In genomic region chr4:87057835-87058234, GRCh38 we compare ENCODE assay signal across 11 cellular contexts.
DNase-seq lines count a peak whose midpoint lies in the region; ATAC-seq and TF ChIP-seq lines count a peak whose summit lies in the region.
"Had no signal": no experiment of that assay in that cellular context is flagged by ENCODE, and none has a peak within 500 bp of the region (broad histone marks: within the 10 kb centered on the region; RNA-seq: fewer than 3 reads in every experiment).

No MANE protein-coding gene starts in this region.

- H3K9me3 ChIP-seq in hepatocyte (ENCODE audit: low read depth) = no peaks in the 10 kb centered on the region
- no peaks in the 10 kb centered on the region for H3K9me3 ChIP-seq in thyroid gland

- H3K27me3 ChIP-seq in hepatocyte (no peaks in the 10 kb centered on the region), thyroid gland (no peaks in the 10 kb centered on the region)

- no peak overlapping the region for H3K4me3 Mint-ChIP-seq in activated CD4-positive, alpha-beta T cell treated with anti-CD3 and anti-CD28 coated beads, Interleukin-2, amount 10 ng/mL, durations not matched to agents 24 days and 14 days
- no peak overlapping the region for H3K4me3 Mint-ChIP-seq in activated CD4-positive, alpha-beta T cell treated with anti-CD3 and anti-CD28 coated beads, Interleukin-2, amount 10 ng/mL, durations not matched to agents 7 days and 5 days
- no peak overlapping the region for H3K4me3 Mint-ChIP-seq in activated naive CD8-positive, alpha-beta T cell treated with anti-CD3 and anti-CD28 coated beads for 36 hours
- H3K4me3 Mint-ChIP-seq: memory B cell had no signal

- H3K27ac ChIP-seq in hepatocyte = peak overlapping the region; percentile 8
- peak overlapping the region; percentile 48 to 87 (median 85) for H3K27ac ChIP-seq in thyroid gland

- H3K4me3 ChIP-seq in hepatocyte (no peak overlapping the region), thyroid gland (replicated peaks in 1 of 3) (no peak overlapping the region)

- H3K27me3 Mint-ChIP-seq in activated CD4-positive, alpha-beta T cell treated with anti-CD3 and anti-CD28 coated beads, Interleukin-2, amount 10 ng/mL, durations not matched to agents 24 days and 14 days = no peaks in the 10 kb centered on the region
- no peaks in the 10 kb centered on the region for H3K27me3 Mint-ChIP-seq in activated CD4-positive, alpha-beta T cell treated with anti-CD3 and anti-CD28 coated beads, Interleukin-2, amount 10 ng/mL, durations not matched to agents 7 days and 5 days
- H3K27me3 Mint-ChIP-seq in activated naive CD8-positive, alpha-beta T cell treated with anti-CD3 and anti-CD28 coated beads for 36 hours = no peaks in the 10 kb centered on the region
- H3K27me3 Mint-ChIP-seq: memory B cell had no signal

- H3K79me2 ChIP-seq in hepatocyte = peaks cover 79% of the 10 kb centered on the region

- CTCF ChIA-PET in activated CD4-positive, alpha-beta T cell treated with anti-CD3 and anti-CD28 coated beads, Interleukin-2, amount 10 ng/mL, durations not matched to agents 7 days and 5 days (lab: Charles Lee) = interaction anchor here (1.3 to 1.4 kb wide), 2 partner anchors 11 to 135 kb away, joined by 3 to 4 read pairs; no protein-coding TSS in a partner anchor

- intact Hi-C loops in activated CD4-positive, alpha-beta T cell treated with anti-CD3 and anti-CD28 coated beads, Interleukin-2, amount 10 ng/mL, durations not matched to agents 24 days and 14 days (cut with micrococcal nuclease) = loop anchor here (1.0 to 5.0 kb wide), 4 partner anchors 15 to 122 kb away; no protein-coding TSS in a partner anchor
- intact Hi-C loops in thyroid gland (cut with DNase I) = no loop called here

- H3K4me1 Mint-ChIP-seq in activated CD4-positive, alpha-beta T cell treated with anti-CD3 and anti-CD28 coated beads, Interleukin-2, amount 10 ng/mL, durations not matched to agents 24 days and 14 days = peaks cover 53% of the 10 kb centered on the region
- H3K4me1 Mint-ChIP-seq in activated CD4-positive, alpha-beta T cell treated with anti-CD3 and anti-CD28 coated beads, Interleukin-2, amount 10 ng/mL, durations not matched to agents 7 days and 5 days = peaks cover 50% of the 10 kb centered on the region
- H3K4me1 Mint-ChIP-seq in activated naive CD8-positive, alpha-beta T cell treated with anti-CD3 and anti-CD28 coated beads for 36 hours = peaks cover 48% of the 10 kb centered on the region

- no peak for DNase-seq in activated CD4-positive, alpha-beta T cell treated with anti-CD3 and anti-CD28 coated beads, Interleukin-2, amount 10 ng/mL, durations not matched to agents 24 days and 14 days
- no peak for DNase-seq in activated CD4-positive, alpha-beta T cell treated with anti-CD3 and anti-CD28 coated beads, Interleukin-2, amount 10 ng/mL, durations not matched to agents 7 days and 5 days
- DNase-seq in activated naive CD8-positive, alpha-beta T cell treated with anti-CD3 and anti-CD28 coated beads for 36 hours = no peak
- DNase-seq in hepatocyte (ENCODE audit: low spot score) (no peak), thyroid gland (no peak), OCI-M2 (lab: John Stamatoyannopoulos, UW; ENCODE audit: unreplicated experiment) (no peak), NCI-H2081 (lab: John Stamatoyannopoulos, UW) (no peak)
- DNase-seq: NCI-H1436 treated with DMSO at 0.1 percent for 48 hours had no signal

- TF ChIP-seq POLR2A in thyroid gland (IDR thresholded peaks at IDR 0.05) = no peak

- no peaks in the 10 kb centered on the region for H3K9me2 ChIP-seq in hepatocyte (replicated peaks; ENCODE audit: insufficient read depth)

- peaks cover 35% of the 10 kb centered on the region for H3K36me3 Mint-ChIP-seq in activated CD4-positive, alpha-beta T cell treated with anti-CD3 and anti-CD28 coated beads, Interleukin-2, amount 10 ng/mL, durations not matched to agents 24 days and 14 days (ENCODE audit: low read depth)
- peaks cover 40% of the 10 kb centered on the region for H3K36me3 Mint-ChIP-seq in activated CD4-positive, alpha-beta T cell treated with anti-CD3 and anti-CD28 coated beads, Interleukin-2, amount 10 ng/mL, durations not matched to agents 7 days and 5 days (ENCODE audit: low read depth)
- peaks cover 33% of the 10 kb centered on the region for H3K36me3 Mint-ChIP-seq in activated naive CD8-positive, alpha-beta T cell treated with anti-CD3 and anti-CD28 coated beads for 36 hours

- no peak for TF ChIP-seq CTCF in hepatocyte (IDR thresholded peaks at IDR 0.05; ENCODE audit: poor library complexity)
- TF ChIP-seq CTCF in thyroid gland (IDR thresholded peaks at IDR 0.05) = no peak

- ATAC-seq in HG02884 (IDR thresholded peaks at IDR 0.05; ENCODE audit: unreplicated experiment) = no peak
- ATAC-seq: Panc1 had no signal

- H3K36me3 ChIP-seq in hepatocyte (replicated peaks; ENCODE audit: insufficient read depth, low read depth) = no peaks in the 10 kb centered on the region
- H3K36me3 ChIP-seq in thyroid gland = no peaks in the 10 kb centered on the region

- peaks cover 8% of the 10 kb centered on the region for H3K9me3 Mint-ChIP-seq in activated CD4-positive, alpha-beta T cell treated with anti-CD3 and anti-CD28 coated beads, Interleukin-2, amount 10 ng/mL, durations not matched to agents 24 days and 14 days
- H3K9me3 Mint-ChIP-seq in activated CD4-positive, alpha-beta T cell treated with anti-CD3 and anti-CD28 coated beads, Interleukin-2, amount 10 ng/mL, durations not matched to agents 7 days and 5 days = no peaks in the 10 kb centered on the region
- H3K9me3 Mint-ChIP-seq in activated naive CD8-positive, alpha-beta T cell treated with anti-CD3 and anti-CD28 coated beads for 36 hours = no peaks in the 10 kb centered on the region
- H3K9me3 Mint-ChIP-seq: memory B cell had no signal

- H3K27ac Mint-ChIP-seq in activated CD4-positive, alpha-beta T cell treated with anti-CD3 and anti-CD28 coated beads, Interleukin-2, amount 10 ng/mL, durations not matched to agents 24 days and 14 days = peak overlapping the region; percentile 75
- H3K27ac Mint-ChIP-seq in activated CD4-positive, alpha-beta T cell treated with anti-CD3 and anti-CD28 coated beads, Interleukin-2, amount 10 ng/mL, durations not matched to agents 7 days and 5 days = no peak overlapping the region
- H3K27ac Mint-ChIP-seq in activated naive CD8-positive, alpha-beta T cell treated with anti-CD3 and anti-CD28 coated beads for 36 hours = peak overlapping the region; percentile 34
- H3K27ac Mint-ChIP-seq: memory B cell had no signal

- H2AFZ ChIP-seq in hepatocyte = no peak overlapping the region

- H3K4me2 ChIP-seq in hepatocyte = no peak overlapping the region

- POLR2A ChIA-PET in activated CD4-positive, alpha-beta T cell treated with anti-CD3 and anti-CD28 coated beads, Interleukin-2, amount 10 ng/mL, durations not matched to agents 7 days and 5 days (lab: Charles Lee) = no interaction called here

- H3K4me1 ChIP-seq in hepatocyte (ENCODE audit: insufficient read depth) = peaks cover 37% of the 10 kb centered on the region
- H3K4me1 ChIP-seq in thyroid gland = peaks cover 85 to 88% of the 10 kb centered on the region in 2 donors

- peaks cover 24% of the 10 kb centered on the region for H4K20me1 ChIP-seq in hepatocyte (ENCODE audit: insufficient read depth, poor library complexity, severe bottlenecking)

- WGBS in hepatocyte (ENCODE audit: low lambda C conversion rate, missing lambda C conversion rate) = 57% methylated on average over 6 of the region's 6 CpGs
- WGBS in thyroid gland, 2 donors = 71 to 76% methylated on average over 6 of the region's 6 CpGs
